In the genomic region with DNA sequence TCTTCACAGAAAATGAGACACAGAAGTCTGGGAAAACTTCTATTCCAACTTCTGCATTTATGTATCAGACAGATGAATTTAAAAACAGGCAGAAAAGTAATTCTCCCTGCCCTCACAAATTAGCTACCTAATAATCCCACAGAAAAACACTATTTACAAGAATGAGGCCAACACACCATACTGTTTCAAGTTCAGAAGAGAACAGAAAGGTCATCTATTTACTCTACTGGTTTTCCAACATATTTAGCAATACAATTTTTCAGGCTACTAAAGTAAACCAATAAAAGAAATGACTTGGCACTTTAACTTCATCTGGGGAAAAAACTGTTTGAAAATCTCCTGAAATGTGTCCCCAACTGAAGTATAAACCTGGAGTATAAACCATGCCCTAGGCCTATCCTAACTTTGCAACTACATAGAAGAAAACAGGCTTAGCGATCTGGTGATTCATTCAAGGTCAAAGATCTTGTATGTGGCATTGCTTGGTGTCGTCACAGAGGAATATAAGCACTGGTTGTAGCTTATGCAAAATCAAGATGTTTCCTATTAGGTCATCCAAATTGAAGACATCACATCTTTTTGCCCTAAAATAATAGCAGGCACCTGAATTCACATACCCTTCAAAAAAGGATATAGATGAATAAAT, we compare ENCODE assay signal across 18 cellular contexts. TPM values are rescaled to one million over a fixed set of nuclear protein-coding genes. Genes with fewer than 3 reads are reported as not detected.
A peak's percentile ranks its signal among the peaks of the same experiment; 100 is the strongest.
DNase-seq lines count a peak whose midpoint lies in the region; ATAC-seq and TF ChIP-seq lines count a peak whose summit lies in the region.
"Had no signal": no experiment of that assay in that cellular context is flagged by ENCODE, and none has a peak within 500 bp of the region (broad histone marks: within the 10 kb centered on the region; RNA-seq: fewer than 3 reads in every experiment).

No MANE protein-coding gene starts in this region.

- ATAC-seq in left lobe of liver (peak; percentile 81), HG02759 (IDR thresholded peaks at IDR 0.05; ENCODE audit: unreplicated experiment) (no peak)
- ATAC-seq: activated CD4-positive, CD25-positive, alpha-beta regulatory T cell treated with anti-CD3 and anti-CD28 coated beads, Interleukin-2, amount 50 U/mL, for 24 hours had no signal

- no peaks in the 10 kb centered on the region for H3K27me3 ChIP-seq in brain microvascular endothelial cell (replicated peaks)
- H3K27me3 ChIP-seq: BLaER1 treated with 17β-estradiol and CSF1 and Interleukin-3, amounts not matched to agents 10 nM and 100 nM had no signal

- in situ Hi-C loops in brain microvascular endothelial cell (cut with HindIII; ENCODE audit: low pct_ligation_motif_present, low sequenced_read_pairs) (no loop called here), GM13976 (cut with MboI; ENCODE audit: low sequenced_read_pairs, unreplicated experiment) (no loop called here)

- peaks cover 60% of the 10 kb centered on the region for H3K36me3 Mint-ChIP-seq in HFFc6 (ENCODE audit: low read depth)

- TF ChIP-seq CTCF in HFFc6 (IDR thresholded peaks at IDR 0.05) (no peak), brain microvascular endothelial cell (IDR thresholded peaks at IDR 0.05; ENCODE audit: low read depth, low read length, missing control alignments) (no peak), GM13976 (IDR thresholded peaks at IDR 0.05; ENCODE audit: borderline replicate concordance, control extremely low read depth, extremely low read depth, insufficient read depth, missing control alignments) (no peak)

- peak overlapping the region; percentile 71 for H3K27ac Mint-ChIP-seq in HFFc6

- DNase-seq in AG08396 (ENCODE audit: low spot score) (peak; percentile 59), HFFc6 (peak; percentile 82), brain microvascular endothelial cell (peak; percentile 78), left lobe of liver (ENCODE audit: low spot score) (no peak), GM13976 (ENCODE audit: low spot score) (no peak), NCI-H187 treated with DMSO at 0.1 percent for 48 hours (lab: John Stamatoyannopoulos, UW) (no peak), RPMI8226 (no peak)
- DNase-seq: activated T-cell treated with anti-CD3 and anti-CD28 coated beads, Interleukin-2, amount 50 U/mL, for 48 hours; NCI-H1694; NCI-H82; stimulated activated CD4-positive, alpha-beta T cell treated with anti-CD3 and anti-CD28 coated beads, Interleukin-4, amount 100 ng/mL, for 1 hour; stimulated activated naive CD4-positive, alpha-beta T cell treated with Interleukin-2 at 50 U/mL for 16 hours had no signal

- no peak overlapping the region for H3K4me3 Mint-ChIP-seq in HFFc6
- H3K4me3 Mint-ChIP-seq: brain had no signal

- no peaks in the 10 kb centered on the region; the same call in 1 of the 2 replicates for H3K27me3 Mint-ChIP-seq in HFFc6 (ENCODE audit: insufficient read depth)
- H3K27me3 Mint-ChIP-seq: brain had no signal

- no peak overlapping the region for H3K27ac ChIP-seq in brain microvascular endothelial cell
- H3K27ac ChIP-seq: BLaER1 treated with 17β-estradiol and CSF1 and Interleukin-3, amounts not matched to agents 10 nM and 100 nM; epithelial cell of prostate; prostate gland had no signal

- H3K9me3 Mint-ChIP-seq in HFFc6 = peaks cover 23% of the 10 kb centered on the region

- H3K4me3 ChIP-seq in brain microvascular endothelial cell (ENCODE audit: low read depth, low read length) = no peak overlapping the region
- H3K4me3 ChIP-seq: BLaER1 treated with 17β-estradiol and CSF1 and Interleukin-3, amounts not matched to agents 10 nM and 100 nM; prostate gland had no signal

- H3K36me3 ChIP-seq in brain microvascular endothelial cell (replicated peaks) = peaks cover 17% of the 10 kb centered on the region
- H3K36me3 ChIP-seq: prostate gland had no signal

- peaks cover 21% of the 10 kb centered on the region for H3K4me1 Mint-ChIP-seq in HFFc6 (ENCODE audit: low read depth)
- H3K4me1 Mint-ChIP-seq: brain had no signal

RNA-seq across cellular contexts. Expression of a gene that starts 20.1 kb away (rescaled TPM):
- 10 to 100 TPM; 69.5 to 82.8 (median 75.5) TPM for total RNA-seq in HFFc6 (2021; fragmentation: NEBNext Ultra II Directional; extraction: Animal tissue kit (Norgen Biotek cat#: 25700))
- 62.5 TPM for total RNA-seq in left lobe of liver

Comparison
In these comparisons a context has a peak if more than half of its experiments do, and no peak if none do; other contexts are left out.
1. DNase-seq: peak in AG08396 (single experiment), HFFc6 (single experiment) and brain microvascular endothelial cell (single experiment); none in left lobe of liver (single experiment), GM13976 (single experiment), NCI-H187 treated with DMSO at 0.1 percent for 48 hours (single experiment) and RPMI8226 (single experiment).